Comparison of ENCODE assay signal across 11 cellular contexts in genomic region chr9:137610944-137611343, GRCh38. TPM values are rescaled to one million over a fixed set of nuclear protein-coding genes. Genes with fewer than 3 reads are reported as not detected.
A peak's percentile ranks its signal among the peaks of the same experiment; 100 is the strongest.
DNase-seq lines count a peak whose midpoint lies in the region; ATAC-seq and TF ChIP-seq lines count a peak whose summit lies in the region.
"Had no signal": no experiment of that assay in that cellular context is flagged by ENCODE, and none has a peak within 500 bp of the region (broad histone marks: within the 10 kb centered on the region; RNA-seq: fewer than 3 reads in every experiment).

No MANE protein-coding gene starts in this region.

- CTCF ChIA-PET in RWPE1 (lab: Yijun Ruan, JAX): interaction anchor here (0.7 to 1.4 kb wide), 2 partner anchors 19 to 309 kb away, joined by 3 to 8 read pairs; partner anchors contain the start of gene NRARP

- H3K27me3 ChIP-seq in hepatocyte: no peaks in the 10 kb centered on the region

- no peak overlapping the region for H2AFZ ChIP-seq in hepatocyte

- no peaks in the 10 kb centered on the region for H3K9me3 Mint-ChIP-seq in stimulated activated naive B cell treated with anti-CD40 and anti-IgM and Interleukin-4, amounts not matched to agents 10 μg/mL and 1 μg/mL and 100 μg/mL, for 72 hours

- POLR2A ChIA-PET in RWPE1 (lab: Yijun Ruan, JAX; ENCODE audit: low non-redundant PET): interaction anchor here (3.4 kb wide), 1 partner anchor 20 kb away, joined by 14 read pairs; the partner anchor contains the start of gene ZMYND19

- H3K36me3 Mint-ChIP-seq in stimulated activated naive B cell treated with anti-CD40 and anti-IgM and Interleukin-4, amounts not matched to agents 10 μg/mL and 1 μg/mL and 100 μg/mL, for 72 hours: peaks cover 9 to 22% of the 10 kb centered on the region in 2 donors

- no peak overlapping the region for H3K4me3 ChIP-seq in hepatocyte
- H3K4me3 ChIP-seq: mucosa of descending colon had no signal

- H3K4me3 Mint-ChIP-seq in stimulated activated naive B cell treated with anti-CD40 and anti-IgM and Interleukin-4, amounts not matched to agents 10 μg/mL and 1 μg/mL and 100 μg/mL, for 72 hours: no peak overlapping the region

- 79% methylated on average over 6 of the region's 6 CpGs for WGBS in hepatocyte (ENCODE audit: low lambda C conversion rate, missing lambda C conversion rate)

- peak overlapping the region; percentile 87 for H3K27ac Mint-ChIP-seq in stimulated activated naive B cell treated with anti-CD40 and anti-IgM and Interleukin-4, amounts not matched to agents 10 μg/mL and 1 μg/mL and 100 μg/mL, for 72 hours

- H3K79me2 ChIP-seq in hepatocyte: peaks cover 73% of the 10 kb centered on the region

- peak overlapping the region; percentile 100 for H3K27ac ChIP-seq in RWPE1
- peak overlapping the region; percentile 100 for H3K27ac ChIP-seq in hepatocyte

- no peak for ATAC-seq in stimulated activated naive B cell treated with anti-CD40 and anti-IgM and Interleukin-4, amounts not matched to agents 10 μg/mL and 1 μg/mL and 100 μg/mL, for 72 hours (replicated peaks)

- peaks cover 20% of the 10 kb centered on the region for H4K20me1 ChIP-seq in hepatocyte (ENCODE audit: insufficient read depth, poor library complexity, severe bottlenecking)

- no peak overlapping the region for H3K4me2 ChIP-seq in hepatocyte

- H3K4me1 ChIP-seq in hepatocyte (ENCODE audit: insufficient read depth): peaks cover 46% of the 10 kb centered on the region

- no peaks in the 10 kb centered on the region for H3K9me3 ChIP-seq in hepatocyte (ENCODE audit: low read depth)
- H3K9me3 ChIP-seq: mucosa of descending colon had no signal

- peaks cover 27 to 40% of the 10 kb centered on the region in 2 donors for H3K4me1 Mint-ChIP-seq in stimulated activated naive B cell treated with anti-CD40 and anti-IgM and Interleukin-4, amounts not matched to agents 10 μg/mL and 1 μg/mL and 100 μg/mL, for 72 hours

- no peaks in the 10 kb centered on the region for H3K27me3 Mint-ChIP-seq in stimulated activated naive B cell treated with anti-CD40 and anti-IgM and Interleukin-4, amounts not matched to agents 10 μg/mL and 1 μg/mL and 100 μg/mL, for 72 hours

- peak; percentile 43 for DNase-seq in DMS53 (lab: John Stamatoyannopoulos, UW)
- no peak for DNase-seq in DMS53 treated with DMSO at 0.1 percent for 48 hours (lab: John Stamatoyannopoulos, UW; ENCODE audit: unreplicated experiment)
- peak; percentile 35 for DNase-seq in RWPE1 (ENCODE audit: low spot score)
- DNase-seq in hepatocyte (ENCODE audit: low spot score): no peak
- no peak for DNase-seq in stimulated activated naive B cell treated with anti-CD40 and anti-IgM and Interleukin-4, amounts not matched to agents 10 μg/mL and 1 μg/mL and 100 μg/mL, for 72 hours
- no peak for DNase-seq in stimulated activated naive CD4-positive, alpha-beta T cell treated with Interleukin-2 at 50 U/mL for 16 hours (lab: John Stamatoyannopoulos, UW)
- no peak for DNase-seq in NCI-H146 treated with DMSO at 0.1 percent for 48 hours (lab: John Stamatoyannopoulos, UW; ENCODE audit: unreplicated experiment)
- no peak for DNase-seq in SHP77 (lab: John Stamatoyannopoulos, UW)
- DNase-seq: activated naive CD4-positive, alpha-beta T cell; DMS 273 treated with DMSO at 0.1 percent for 48 hours had no signal

- H3K9me2 ChIP-seq in hepatocyte (replicated peaks; ENCODE audit: insufficient read depth): no peaks in the 10 kb centered on the region

- no peaks in the 10 kb centered on the region for H3K36me3 ChIP-seq in hepatocyte (replicated peaks; ENCODE audit: insufficient read depth, low read depth)

- TF ChIP-seq CTCF in RWPE1 (conservative IDR thresholded peaks at IDR 0.05; ENCODE audit: low read depth) (no peak), hepatocyte (IDR thresholded peaks at IDR 0.05; ENCODE audit: poor library complexity) (no peak)

RNA-seq across cellular contexts. Expression of gene ARRDC1, which starts 5.5 kb away (rescaled TPM):
- total RNA-seq in hepatocyte: 62.7 and 86.0 TPM in 2 replicates
- 102 and 109 TPM in 2 replicates for polyA plus RNA-seq in hepatocyte

RNA-seq across cellular contexts. Expression of gene EHMT1, which starts 7.9 kb away (rescaled TPM):
- 40.6 and 46.0 TPM in 2 replicates for total RNA-seq in hepatocyte
- polyA plus RNA-seq in hepatocyte: 47.0 and 47.7 TPM in 2 replicates

RNA-seq across cellular contexts. Expression of gene ZMYND19, which starts 20.6 kb away (rescaled TPM):
- 20.4 and 24.3 TPM in 2 replicates for total RNA-seq in hepatocyte
- polyA plus RNA-seq in hepatocyte: 46.9 and 50.3 TPM in 2 replicates

RNA-seq across cellular contexts. Expression of gene DPH7, which starts 32.2 kb away (rescaled TPM):
- 26.8 and 28.3 TPM in 2 replicates for total RNA-seq in hepatocyte
- 36.9 and 45.5 TPM in 2 replicates for polyA plus RNA-seq in hepatocyte

RNA-seq across cellular contexts. Expression of gene MRPL41, which starts 59.3 kb away (rescaled TPM):
- 34.7 and 36.6 TPM in 2 replicates for total RNA-seq in hepatocyte
- polyA plus RNA-seq in hepatocyte: 86.0 and 94.5 TPM in 2 replicates

Comparison
In these comparisons a context has a peak if more than half of its experiments do, and no peak if none do; other contexts are left out.
1. DNase-seq: peak in DMS53 (single experiment) and RWPE1 (single experiment); none in DMS53 treated with DMSO at 0.1 percent for 48 hours (single experiment), hepatocyte (single experiment), stimulated activated naive B cell treated with anti-CD40 and anti-IgM and Interleukin-4, amounts not matched to agents 10 μg/mL and 1 μg/mL and 100 μg/mL, for 72 hours (single experiment), stimulated activated naive CD4-positive, alpha-beta T cell treated with Interleukin-2 at 50 U/mL for 16 hours (single experiment), NCI-H146 treated with DMSO at 0.1 percent for 48 hours (single experiment) and SHP77 (0 of 2).